Comparison of ENCODE assay signal across 1 cellular context in genomic region chr1:36142121-36142520, GRCh38.
A peak's percentile ranks its signal among the peaks of the same experiment; 100 is the strongest.
TF ChIP-seq lines count a peak whose summit lies in the region.

No MANE protein-coding gene starts in this region.

TF ChIP-seq in HepG2, 621 proteins besides CTCF, POLR2A, EP300 and RAD21:
- peak; percentile 86 for TF ChIP-seq SRF (IDR thresholded peaks at IDR 0.05; ENCODE audit: low read depth, low read length)
- no peak for TF ChIP-seq ZNF644 (CRISPR knock-in tag; IDR thresholded peaks at IDR 0.05; ENCODE audit: low read depth)
- no peak for TF ChIP-seq KMT2A (CRISPR knock-in tag; IDR thresholded peaks at IDR 0.05)
